ENCODE assay signal across 3 cellular contexts in genomic region chr1:16774773-16775172, GRCh38. TPM values are rescaled to one million over a fixed set of nuclear protein-coding genes. Genes with fewer than 3 reads are reported as not detected.
"Had no signal": no experiment of that assay in that cellular context is flagged by ENCODE, and none has a peak within 500 bp of the region (broad histone marks: within the 10 kb centered on the region; RNA-seq: fewer than 3 reads in every experiment).

No MANE protein-coding gene starts in this region.

RNA-seq across cellular contexts. Expression of gene RNU1-4, which starts 34.5 kb away (rescaled TPM):
- polyA plus RNA-seq: heart right ventricle, mammary epithelial cell, psoas muscle had no signal
